ENCODE assay signal across 20 cellular contexts in the genomic region with DNA sequence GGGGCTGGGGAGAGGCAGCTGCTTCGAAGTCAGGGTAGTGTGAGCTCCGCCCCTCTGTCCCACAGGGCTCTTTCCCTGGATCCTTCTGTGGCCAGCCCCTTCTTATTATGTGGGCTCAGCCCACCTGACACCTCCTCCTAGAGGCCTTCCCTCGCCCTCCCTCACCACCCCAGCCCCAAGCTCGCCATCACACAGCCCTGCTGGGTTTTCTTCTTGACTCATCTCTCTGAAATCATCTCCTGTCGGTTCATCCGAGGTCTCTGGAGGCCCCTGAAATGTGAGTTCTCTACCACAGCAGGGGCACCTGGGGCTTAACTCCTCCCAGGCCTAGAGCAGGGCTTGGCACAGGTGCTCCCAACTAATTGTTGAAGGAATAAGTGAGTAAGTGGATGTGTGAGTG.
"Had no signal": no experiment of that assay in that cellular context is flagged by ENCODE, and none has a peak within 500 bp of the region (broad histone marks: within the 10 kb centered on the region; RNA-seq: fewer than 3 reads in every experiment).

No MANE protein-coding gene starts in this region.

- H3K36me3 ChIP-seq: gastroesophageal sphincter, heart right ventricle, pancreas, sigmoid colon, spleen, thyroid gland, uterus, WERI-Rb-1 had no signal

- ATAC-seq: activated CD8-positive, alpha-beta T cell treated with anti-CD3 and anti-CD28 coated beads for 36 hours; effector memory CD8-positive, alpha-beta T cell; gastroesophageal sphincter; heart right ventricle; T-helper 17 cell had no signal

- H3K4me3 ChIP-seq: gastroesophageal sphincter, heart right ventricle, lung, pancreas, sigmoid colon, spleen, thyroid gland, uterus had no signal

- H3K9me3 Mint-ChIP-seq: activated CD8-positive, alpha-beta T cell treated with anti-CD3 and anti-CD28 coated beads for 36 hours; effector memory CD8-positive, alpha-beta T cell had no signal

- H3K27ac Mint-ChIP-seq: activated CD8-positive, alpha-beta T cell treated with anti-CD3 and anti-CD28 coated beads for 36 hours; activated naive CD8-positive, alpha-beta T cell treated with anti-CD3 and anti-CD28 coated beads for 36 hours; T-helper 17 cell had no signal

- H3K27me3 ChIP-seq: pancreas, thyroid gland, uterus had no signal

- H3K27ac ChIP-seq: gastroesophageal sphincter, heart right ventricle, pancreas, sigmoid colon, spleen, thyroid gland, uterus, WERI-Rb-1 had no signal

- H3K36me3 Mint-ChIP-seq: activated naive CD8-positive, alpha-beta T cell treated with anti-CD3 and anti-CD28 coated beads for 36 hours; mesothelial cell of epicardium had no signal

- H3K9me3 ChIP-seq: pancreas, thyroid gland, uterus had no signal

- DNase-seq: activated CD4-positive, alpha-beta T cell treated with anti-CD3 and anti-CD28 coated beads for 4 hours; activated CD8-positive, alpha-beta T cell treated with anti-CD3 and anti-CD28 coated beads for 36 hours; activated gamma-delta T cell treated with Interleukin-2 at 50 U/mL for 16 hours; activated naive CD8-positive, alpha-beta T cell treated with anti-CD3 and anti-CD28 coated beads for 36 hours; activated T-cell treated with anti-CD3 and anti-CD28 coated beads, Interleukin-2, amount 50 U/mL, for 48 hours; amygdala; cerebellar nuclear complex; dermis blood vessel endothelial cell; effector memory CD8-positive, alpha-beta T cell; heart right ventricle; pancreas; sigmoid colon; spleen; T-helper 17 cell; thyroid gland; uterus; WERI-Rb-1 had no signal

- H3K27me3 Mint-ChIP-seq: activated CD8-positive, alpha-beta T cell treated with anti-CD3 and anti-CD28 coated beads for 36 hours; activated naive CD8-positive, alpha-beta T cell treated with anti-CD3 and anti-CD28 coated beads for 36 hours; effector memory CD8-positive, alpha-beta T cell; T-helper 17 cell had no signal

- FAIRE-seq: pancreas had no signal

- H3K4me1 ChIP-seq: gastroesophageal sphincter, heart right ventricle, pancreas, sigmoid colon, spleen, uterus had no signal

- H3K4me3 Mint-ChIP-seq: activated CD8-positive, alpha-beta T cell treated with anti-CD3 and anti-CD28 coated beads for 36 hours; activated naive CD8-positive, alpha-beta T cell treated with anti-CD3 and anti-CD28 coated beads for 36 hours; effector memory CD8-positive, alpha-beta T cell; mesothelial cell of epicardium; T-helper 17 cell had no signal
